Comparison of ENCODE assay signal across 9 cellular contexts in genomic region chr17:74757502-74757901, GRCh38. TPM values are rescaled to one million over a fixed set of nuclear protein-coding genes. Genes with fewer than 3 reads are reported as not detected.
A peak's percentile ranks its signal among the peaks of the same experiment; 100 is the strongest.
DNase-seq lines count a peak whose midpoint lies in the region; ATAC-seq lines count a peak whose summit lies in the region.
"Had no signal": no experiment of that assay in that cellular context is flagged by ENCODE, and none has a peak within 500 bp of the region (broad histone marks: within the 10 kb centered on the region; RNA-seq: fewer than 3 reads in every experiment).

No MANE protein-coding gene starts in this region.

- ATAC-seq in activated T-cell treated with anti-CD3 and anti-CD28 coated beads, Interleukin-2, amount 50 U/mL, for 4 hours = no peak
- ATAC-seq in activated naive CD4-positive, alpha-beta T cell treated with anti-CD3 and anti-CD28 coated beads, Interleukin-2, amount 50 U/mL, for 72 hours = no peak
- ATAC-seq in left colon = peak; percentile 43

- no peak for DNase-seq in activated T-cell treated with anti-CD3 and anti-CD28 coated beads, Interleukin-2, amount 50 U/mL, for 4 hours
- DNase-seq in activated T-cell treated with anti-CD3 and anti-CD28 coated beads, Interleukin-2, amount 50 U/mL, for 1 hour = no peak
- DNase-seq in activated naive CD4-positive, alpha-beta T cell treated with anti-CD3 and anti-CD28 coated beads, Interleukin-2, amount 50 U/mL, for 72 hours (ENCODE audit: low spot score in 2 of 2) = no peak
- peak in 1 of 2 donors; percentile 64 for DNase-seq in left colon
- no peak for DNase-seq in NAMALWA (ENCODE audit: low spot score)
- DNase-seq in posterior vena cava (ENCODE audit: low spot score) = no peak
- no peak for DNase-seq in superior temporal gyrus (ENCODE audit: extremely low spot score)

- peaks cover 13% of the 10 kb centered on the region for H3K36me3 ChIP-seq in thymus (ENCODE audit: control insufficient read depth, insufficient read depth)

- H3K27me3 ChIP-seq in thymus (ENCODE audit: control insufficient read depth, insufficient read depth) = no peaks in the 10 kb centered on the region

- peaks cover 7% of the 10 kb centered on the region for H3K36me3 Mint-ChIP-seq in activated T-cell treated with anti-CD3 and anti-CD28 coated beads, Interleukin-2, amount 50 U/mL, for 4 hours (ENCODE audit: insufficient read depth)
- peaks cover 7% of the 10 kb centered on the region in 2 donors for H3K36me3 Mint-ChIP-seq in activated naive CD4-positive, alpha-beta T cell treated with anti-CD3 and anti-CD28 coated beads, Interleukin-2, amount 50 U/mL, for 72 hours

- no peaks in the 10 kb centered on the region for H3K9me3 ChIP-seq in thymus (ENCODE audit: control insufficient read depth)

- H3K27ac ChIP-seq in thymus (ENCODE audit: low read depth) = peak overlapping the region; percentile 20

- 63% methylated on average over 3 of the region's 3 CpGs for WGBS in thymus

- intact Hi-C loops in left colon (cut with DNase I, micrococcal nuclease) = no loop called here
- intact Hi-C loops in posterior vena cava (cut with DNase I) = no loop called here

- H3K4me3 ChIP-seq in thymus (ENCODE audit: low read length) = no peak overlapping the region

- H3K9me3 Mint-ChIP-seq in activated T-cell treated with anti-CD3 and anti-CD28 coated beads, Interleukin-2, amount 50 U/mL, for 4 hours = no peaks in the 10 kb centered on the region
- no peaks in the 10 kb centered on the region for H3K9me3 Mint-ChIP-seq in activated naive CD4-positive, alpha-beta T cell treated with anti-CD3 and anti-CD28 coated beads, Interleukin-2, amount 50 U/mL, for 72 hours

- H3K27me3 Mint-ChIP-seq in activated T-cell treated with anti-CD3 and anti-CD28 coated beads, Interleukin-2, amount 50 U/mL, for 4 hours (ENCODE audit: low read depth) = no peaks in the 10 kb centered on the region

- peaks cover 87% of the 10 kb centered on the region for H3K4me1 Mint-ChIP-seq in activated T-cell treated with anti-CD3 and anti-CD28 coated beads, Interleukin-2, amount 50 U/mL, for 4 hours (ENCODE audit: low read depth)

- H3K4me1 ChIP-seq in thymus (ENCODE audit: control insufficient read depth, insufficient read depth, low read length) = peaks cover 44% of the 10 kb centered on the region

- peak overlapping the region; percentile 6 for H3K4me3 Mint-ChIP-seq in activated T-cell treated with anti-CD3 and anti-CD28 coated beads, Interleukin-2, amount 50 U/mL, for 4 hours

- peak overlapping the region; percentile 19 to 85 for H3K27ac Mint-ChIP-seq in activated naive CD4-positive, alpha-beta T cell treated with anti-CD3 and anti-CD28 coated beads, Interleukin-2, amount 50 U/mL, for 72 hours

RNA-seq across cellular contexts. Expression of gene NHERF1, which starts 9.1 kb away (rescaled TPM):
- total RNA-seq in activated T-cell treated with anti-CD3 and anti-CD28 coated beads, Interleukin-2, amount 50 U/mL, for 4 hours = 100 to 1,000 TPM; 124 to 138 (median 137) TPM
- 100 to 1,000 TPM in 1 of 2 donors, 10 to 100 TPM in 1; 59.0 to 114 TPM for total RNA-seq in activated naive CD4-positive, alpha-beta T cell treated with anti-CD3 and anti-CD28 coated beads, Interleukin-2, amount 50 U/mL, for 72 hours
- 100 to 1,000 TPM; 186 to 256 TPM for total RNA-seq in left colon
- 56.6 TPM for polyA plus RNA-seq in thymus
- 10 to 100 TPM in 1 of 2 donors, 1 to 10 TPM in 1; 7.0 to 11.5 TPM for total RNA-seq in posterior vena cava

RNA-seq across cellular contexts. Expression of gene NAT9, which starts 18.6 kb away (rescaled TPM):
- total RNA-seq in activated T-cell treated with anti-CD3 and anti-CD28 coated beads, Interleukin-2, amount 50 U/mL, for 4 hours = 10 to 100 TPM; 63.1 to 68.7 (median 65.9) TPM
- 10 to 100 TPM; 38.2 to 57.2 TPM for total RNA-seq in activated naive CD4-positive, alpha-beta T cell treated with anti-CD3 and anti-CD28 coated beads, Interleukin-2, amount 50 U/mL, for 72 hours
- total RNA-seq in left colon = 10 to 100 TPM; 30.7 to 42.8 TPM
- 31.1 TPM for polyA plus RNA-seq in thymus
- 10 to 100 TPM; 26.8 to 31.7 TPM for total RNA-seq in posterior vena cava

RNA-seq across cellular contexts. Expression of gene RAB37, which starts 20.4 kb away (rescaled TPM):
- total RNA-seq in activated T-cell treated with anti-CD3 and anti-CD28 coated beads, Interleukin-2, amount 50 U/mL, for 4 hours = under 1 TPM; 0.29 to 0.98 (median 0.33) TPM
- total RNA-seq in activated naive CD4-positive, alpha-beta T cell treated with anti-CD3 and anti-CD28 coated beads, Interleukin-2, amount 50 U/mL, for 72 hours = 1 to 10 TPM; 3.4 to 4.0 TPM
- total RNA-seq in left colon (10 to 100 TPM in 1 of 2 donors, 1 to 10 TPM in 1; 7.6 to 14.2 TPM), posterior vena cava (1 to 10 TPM; 1.1 to 1.6 TPM)
- 29.3 TPM for polyA plus RNA-seq in thymus

RNA-seq across cellular contexts. Expression of gene CD300LF, which starts 44.8 kb away (rescaled TPM):
- total RNA-seq in activated T-cell treated with anti-CD3 and anti-CD28 coated beads, Interleukin-2, amount 50 U/mL, for 4 hours = not detected
- total RNA-seq in activated naive CD4-positive, alpha-beta T cell treated with anti-CD3 and anti-CD28 coated beads, Interleukin-2, amount 50 U/mL, for 72 hours = not detected
- total RNA-seq in left colon (1 to 10 TPM in 1 of 2 donors, under 1 TPM in 1; 0.82 to 2.0 TPM), posterior vena cava (1 to 10 TPM in 1 of 2 donors, under 1 TPM in 1; 0.48 to 3.1 TPM)
- polyA plus RNA-seq in thymus = 6.0 TPM
- total RNA-seq: left lobe of liver had no signal

Comparison
In these comparisons a context has a peak if more than half of its experiments do, and no peak if none do; other contexts are left out.
1. RNA of gene NHERF1, which starts 9.1 kb away (total RNA-seq): 186 to 256 TPM in left colon, 124 to 138 TPM in activated T-cell treated with anti-CD3 and anti-CD28 coated beads, Interleukin-2, amount 50 U/mL, for 4 hours and 59.0 to 114 TPM in activated naive CD4-positive, alpha-beta T cell treated with anti-CD3 and anti-CD28 coated beads, Interleukin-2, amount 50 U/mL, for 72 hours; 7.0 to 11.5 TPM in posterior vena cava; every median in the first group is over 4 times any median in the second.